ENCODE assay signal across 1 cellular context in genomic region chr16:22969567-22969966, GRCh38.
TF ChIP-seq lines count a peak whose summit lies in the region.

No MANE protein-coding gene starts in this region.

TF ChIP-seq in HepG2, 621 proteins besides CTCF, POLR2A, EP300 and RAD21 (continued from another document):
- TF ChIP-seq ZNF121 (CRISPR knock-in tag; IDR thresholded peaks at IDR 0.05) (no peak), ZNF891 (CRISPR knock-in tag; IDR thresholded peaks at IDR 0.05) (no peak), ZNF337 (CRISPR knock-in tag; IDR thresholded peaks at IDR 0.05; ENCODE audit: borderline replicate concordance, low read depth) (no peak), MEIS2 (CRISPR knock-in tag; IDR thresholded peaks at IDR 0.05) (no peak), SIX4 (CRISPR knock-in tag; IDR thresholded peaks at IDR 0.05) (no peak)
- TF ChIP-seq, protein P1, sequence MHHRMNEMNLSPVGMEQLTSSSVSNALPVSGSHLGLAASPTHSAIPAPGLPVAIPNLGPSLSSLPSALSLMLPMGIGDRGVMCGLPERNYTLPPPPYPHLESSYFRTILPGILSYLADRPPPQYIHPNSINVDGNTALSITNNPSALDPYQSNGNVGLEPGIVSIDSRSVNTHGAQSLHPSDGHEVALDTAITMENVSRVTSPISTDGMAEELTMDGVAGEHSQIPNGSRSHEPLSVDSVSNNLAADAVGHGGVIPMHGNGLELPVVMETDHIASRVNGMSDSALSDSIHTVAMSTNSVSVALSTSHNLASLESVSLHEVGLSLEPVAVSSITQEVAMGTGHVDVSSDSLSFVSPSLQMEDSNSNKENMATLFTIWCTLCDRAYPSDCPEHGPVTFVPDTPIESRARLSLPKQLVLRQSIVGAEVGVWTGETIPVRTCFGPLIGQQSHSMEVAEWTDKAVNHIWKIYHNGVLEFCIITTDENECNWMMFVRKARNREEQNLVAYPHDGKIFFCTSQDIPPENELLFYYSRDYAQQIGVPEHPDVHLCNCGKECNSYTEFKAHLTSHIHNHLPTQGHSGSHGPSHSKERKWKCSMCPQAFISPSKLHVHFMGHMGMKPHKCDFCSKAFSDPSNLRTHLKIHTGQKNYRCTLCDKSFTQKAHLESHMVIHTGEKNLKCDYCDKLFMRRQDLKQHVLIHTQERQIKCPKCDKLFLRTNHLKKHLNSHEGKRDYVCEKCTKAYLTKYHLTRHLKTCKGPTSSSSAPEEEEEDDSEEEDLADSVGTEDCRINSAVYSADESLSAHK (CRISPR knock-in tag; IDR thresholded peaks at IDR 0.05; ENCODE audit: borderline replicate concordance) = no peak
TF ChIP-seq in HepG2: peak in this region for 0.
